ENCODE assay signal across 8 cellular contexts in the genomic region with DNA sequence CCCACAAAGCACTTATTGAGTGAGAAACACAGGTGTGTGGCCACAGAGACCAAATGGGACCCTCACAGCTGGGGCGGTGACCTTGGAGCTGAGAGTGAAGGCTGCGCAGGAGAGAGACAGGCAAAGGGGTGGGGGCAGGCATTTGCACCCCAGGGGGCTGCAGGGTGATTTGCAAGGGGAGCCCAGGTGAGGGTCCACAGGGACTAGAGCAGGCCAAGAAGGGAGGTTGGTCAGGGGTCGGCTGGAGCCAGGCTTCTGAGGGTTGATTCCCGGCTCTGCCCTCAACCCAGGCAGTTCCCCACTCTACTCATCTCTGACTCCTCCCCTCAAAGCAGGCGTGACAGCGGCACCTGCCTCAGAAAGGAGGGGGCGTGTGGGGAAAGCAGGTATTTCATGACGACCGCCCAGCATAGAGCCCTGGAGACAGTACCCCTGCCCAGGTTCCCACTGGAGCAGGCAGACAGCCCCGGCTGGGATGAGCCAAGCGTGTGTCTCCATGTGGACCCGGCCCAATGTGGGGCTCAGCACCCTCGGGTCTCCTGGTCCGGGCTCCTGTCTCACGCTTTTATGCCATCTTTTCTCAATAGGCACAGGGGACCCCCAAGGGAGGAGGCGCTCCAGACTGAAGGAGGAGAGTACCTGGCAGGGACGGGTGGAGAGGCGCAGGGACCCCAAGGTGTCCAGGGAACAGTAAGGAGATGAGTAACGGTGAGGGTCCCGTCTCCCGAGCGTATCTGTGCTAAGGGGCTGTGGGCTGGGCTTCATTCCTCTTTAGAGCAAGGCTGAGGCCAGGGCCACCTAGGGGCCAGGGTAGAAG. TPM values are rescaled to one million over a fixed set of nuclear protein-coding genes. Genes with fewer than 3 reads are reported as not detected.
DNase-seq lines count a peak whose midpoint lies in the region; ATAC-seq and TF ChIP-seq lines count a peak whose summit lies in the region.

No MANE protein-coding gene starts in this region.

- H3K27me3 ChIP-seq in stomach (no peaks in the 10 kb centered on the region), brain microvascular endothelial cell (replicated peaks) (no peaks in the 10 kb centered on the region)

- no peaks in the 10 kb centered on the region for H3K9me3 Mint-ChIP-seq in immature natural killer cell

- H3K36me3 ChIP-seq in stomach (peaks cover 0 to 5% (median 3%) of the 10 kb centered on the region in 4 donors), brain microvascular endothelial cell (replicated peaks) (no peaks in the 10 kb centered on the region)

- 76 to 87% (median 85%) methylated on average over 21 to 22 of the region's 22 CpGs for WGBS in stomach, 5 donors

- peaks cover 24 to 44% of the 10 kb centered on the region in 2 donors for H3K4me1 Mint-ChIP-seq in immature natural killer cell

- no peak for ATAC-seq in HG03520 (IDR thresholded peaks at IDR 0.05; ENCODE audit: unreplicated experiment)

- peak overlapping the region; percentile 97 for H3K27ac ChIP-seq in RWPE1
- peak overlapping the region; percentile 75 to 97 (median 95) for H3K27ac ChIP-seq in stomach
- no peak overlapping the region for H3K27ac ChIP-seq in brain microvascular endothelial cell

- H3K27ac Mint-ChIP-seq in immature natural killer cell: peak overlapping the region; percentile 82 to 96 (median 94)

- TF ChIP-seq CTCF in RWPE1 (conservative IDR thresholded peaks at IDR 0.05; ENCODE audit: low read depth) (no peak), stomach (IDR thresholded peaks at IDR 0.05) (no peak), brain microvascular endothelial cell (IDR thresholded peaks at IDR 0.05; ENCODE audit: low read depth, low read length, missing control alignments) (no peak)

- H3K27me3 Mint-ChIP-seq in immature natural killer cell (ENCODE audit: low read depth in 3 of 3): peaks cover 15 to 21% (median 16%) of the 10 kb centered on the region in 3 donors

- intact Hi-C loops in stomach (cut with DNase I; ENCODE audit: low total_unique reads): no loop called here

- H3K4me3 ChIP-seq in stomach (peak overlapping the region; percentile 38 to 79 (median 59)), brain microvascular endothelial cell (ENCODE audit: low read depth, low read length) (no peak overlapping the region)

- H3K4me3 Mint-ChIP-seq in immature natural killer cell: peak overlapping the region; percentile 66 to 92 (median 81)

- no peak for TF ChIP-seq POLR2A in stomach (IDR thresholded peaks at IDR 0.05)

- CTCF ChIA-PET in RWPE1 (lab: Yijun Ruan, JAX): interaction anchor here (0.5 to 2.2 kb wide), 14 partner anchors 14 to 383 kb away, joined by 3 to 22 read pairs (median 6); a partner anchor contains a TSS

- H3K9me3 ChIP-seq in stomach: no peaks in the 10 kb centered on the region

- POLR2A ChIA-PET in RWPE1 (lab: Yijun Ruan, JAX; ENCODE audit: low non-redundant PET): interaction anchor here (0.6 to 1.7 kb wide), 5 partner anchors 19 to 150 kb away, joined by 3 to 4 read pairs (median 3); a partner anchor contains a TSS

- in situ Hi-C loops in brain microvascular endothelial cell (cut with HindIII; ENCODE audit: low pct_ligation_motif_present, low sequenced_read_pairs): no loop called here

- DNase-seq in NCI-H2171 treated with DMSO at 0.1 percent for 48 hours (lab: John Stamatoyannopoulos, UW) (peak; percentile 33), NCI-H2171 (lab: John Stamatoyannopoulos, UW) (no peak), RWPE1 (ENCODE audit: low spot score) (no peak), immature natural killer cell (no peak), stomach (no peak), brain microvascular endothelial cell (no peak), NCI-H446 (lab: John Stamatoyannopoulos, UW) (no peak)

- H3K36me3 Mint-ChIP-seq in immature natural killer cell: peaks cover 0 to 3% (median 0%) of the 10 kb centered on the region in 3 donors

- no peak for TF ChIP-seq EP300 in stomach (IDR thresholded peaks at IDR 0.05)

- H3K4me1 ChIP-seq in stomach: peaks cover 24 to 52% (median 37%) of the 10 kb centered on the region in 4 donors

RNA-seq across cellular contexts. Expression of a gene that starts 3.1 kb away (rescaled TPM):
- polyA plus RNA-seq in immature natural killer cell (10 to 100 TPM; 10.4 to 15.3 (median 12.5) TPM), stomach (10 to 100 TPM in 1 of 3 donors, 1 to 10 TPM in 2; 6.6 to 10.7 (median 8.1) TPM)
- 10 to 100 TPM in 4 of 5 donors, 1 to 10 TPM in 1; 5.4 to 17.9 (median 10.5) TPM for total RNA-seq in stomach

RNA-seq across cellular contexts. Expression of a gene that starts 11.5 kb away (rescaled TPM):
- polyA plus RNA-seq in immature natural killer cell: 10 to 100 TPM; 21.6 to 75.3 (median 31.3) TPM
- 10 to 100 TPM; 20.1 to 75.3 (median 43.2) TPM for total RNA-seq in stomach
- 10 to 100 TPM; 31.9 to 51.9 (median 41.5) TPM for polyA plus RNA-seq in stomach

RNA-seq across cellular contexts. Expression of a gene that starts 23.7 kb away (rescaled TPM):
- under 1 TPM in 1 of 3 donors, not detected in 2; 0.87 TPM for polyA plus RNA-seq in immature natural killer cell
- total RNA-seq in stomach: 10 to 100 TPM in 1 of 5 donors, 1 to 10 TPM in 1, not detected in 3; 2.3 to 18.2 TPM
- polyA plus RNA-seq in stomach: 1 to 10 TPM; 2.4 to 5.2 (median 3.9) TPM
